ENCODE assay signal across 1 cellular context in genomic region chrX:71910526-71911022, GRCh38.
TF ChIP-seq lines count a peak whose summit lies in the region.

Gene NHSL2, plus strand, starts transcription at chrX:71910845.

TF ChIP-seq in HEK293, 187 proteins besides CTCF, POLR2A, EP300 and RAD21 (continued from another document):
- TF ChIP-seq, protein P1, sequence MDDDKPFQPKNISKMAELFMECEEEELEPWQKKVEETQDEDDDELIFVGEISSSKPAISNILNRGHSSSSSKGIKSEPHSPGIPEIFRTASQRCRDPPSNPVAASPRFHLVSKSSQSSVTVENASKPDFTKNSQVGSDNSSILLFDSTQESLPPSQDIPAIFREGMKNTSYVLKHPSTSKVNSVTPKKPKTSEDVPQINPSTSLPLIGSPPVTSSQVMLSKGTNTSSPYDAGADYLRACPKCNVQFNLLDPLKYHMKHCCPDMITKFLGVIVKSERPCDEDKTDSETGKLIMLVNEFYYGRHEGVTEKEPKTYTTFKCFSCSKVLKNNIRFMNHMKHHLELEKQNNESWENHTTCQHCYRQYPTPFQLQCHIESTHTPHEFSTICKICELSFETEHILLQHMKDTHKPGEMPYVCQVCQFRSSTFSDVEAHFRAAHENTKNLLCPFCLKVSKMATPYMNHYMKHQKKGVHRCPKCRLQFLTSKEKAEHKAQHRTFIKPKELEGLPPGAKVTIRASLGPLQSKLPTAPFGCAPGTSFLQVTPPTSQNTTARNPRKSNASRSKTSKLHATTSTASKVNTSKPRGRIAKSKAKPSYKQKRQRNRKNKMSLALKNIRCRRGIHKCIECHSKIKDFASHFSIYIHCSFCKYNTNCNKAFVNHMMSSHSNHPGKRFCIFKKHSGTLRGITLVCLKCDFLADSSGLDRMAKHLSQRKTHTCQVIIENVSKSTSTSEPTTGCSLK (tag by site-specific recombination; IDR thresholded peaks at IDR 0.05): no peak
- TF ChIP-seq REST (tag by site-specific recombination; IDR thresholded peaks at IDR 0.05) (no peak), SP2 (tag by site-specific recombination; IDR thresholded peaks at IDR 0.05) (peak; percentile 30), ZNF223 (tag by site-specific recombination; IDR thresholded peaks at IDR 0.05) (no peak), ZNF404 (tag by site-specific recombination; IDR thresholded peaks at IDR 0.05) (no peak), ZXDB (tag by site-specific recombination; IDR thresholded peaks at IDR 0.05) (no peak), SP3 (tag by site-specific recombination; IDR thresholded peaks at IDR 0.05) (peak; percentile 26), ZNF560 (tag by site-specific recombination; IDR thresholded peaks at IDR 0.05; ENCODE audit: borderline replicate concordance) (no peak), ZBTB21 (tag by site-specific recombination; IDR thresholded peaks at IDR 0.05) (no peak), PRDM10 (tag by site-specific recombination; IDR thresholded peaks at IDR 0.05) (0 out of 2 replicates have a peak, but pooled peaks have one; percentile 9), ZNF776 (tag by site-specific recombination; IDR thresholded peaks at IDR 0.05; ENCODE audit: borderline replicate concordance) (no peak), ZSCAN16 (tag by site-specific recombination; IDR thresholded peaks at IDR 0.05) (no peak), ZIC2 (tag by site-specific recombination; IDR thresholded peaks at IDR 0.05) (no peak), BCL11A (tag by site-specific recombination; IDR thresholded peaks at IDR 0.05; ENCODE audit: low read depth) (no peak), ZBTB48 (tag by site-specific recombination; IDR thresholded peaks at IDR 0.05) (no peak), ZNF146 (tag by site-specific recombination; IDR thresholded peaks at IDR 0.05) (no peak), KLF8 (tag by site-specific recombination; IDR thresholded peaks at IDR 0.05) (0 out of 2 replicates have a peak, but pooled peaks have one; percentile 26), ZBTB11 (tag by site-specific recombination; conservative IDR thresholded peaks at IDR 0.05; ENCODE audit: low read depth) (no peak), ZNF791 (tag by site-specific recombination; IDR thresholded peaks at IDR 0.05) (no peak), ZNF658 (tag by site-specific recombination; IDR thresholded peaks at IDR 0.05) (no peak), ZNF155 (tag by site-specific recombination; IDR thresholded peaks at IDR 0.05) (no peak), ZFHX2 (tag by site-specific recombination; conservative IDR thresholded peaks at IDR 0.05) (peak; percentile 79), ZNF19 (tag by site-specific recombination; IDR thresholded peaks at IDR 0.05; ENCODE audit: low read depth) (no peak), ZNF248 (tag by site-specific recombination; IDR thresholded peaks at IDR 0.05) (no peak), ZNF266 (tag by site-specific recombination; IDR thresholded peaks at IDR 0.05; ENCODE audit: low read depth) (no peak), EGR2 (tag by site-specific recombination; IDR thresholded peaks at IDR 0.05; ENCODE audit: low read depth) (peak; percentile 93), IKZF3 (tag by site-specific recombination; IDR thresholded peaks at IDR 0.05) (no peak), ZNF549 (tag by site-specific recombination; IDR thresholded peaks at IDR 0.05) (no peak), ZNF433 (tag by site-specific recombination; IDR thresholded peaks at IDR 0.05; ENCODE audit: low read depth) (no peak), ZNF416 (tag by site-specific recombination; IDR thresholded peaks at IDR 0.05) (no peak), ZNF626 (tag by site-specific recombination; IDR thresholded peaks at IDR 0.05) (no peak), ZNF621 (tag by site-specific recombination; IDR thresholded peaks at IDR 0.05) (no peak), ZNF510 (tag by site-specific recombination; IDR thresholded peaks at IDR 0.05; ENCODE audit: insufficient replicate concordance) (no peak), ZNF792 (tag by site-specific recombination; IDR thresholded peaks at IDR 0.05) (no peak)
- TF ChIP-seq, protein P2, sequence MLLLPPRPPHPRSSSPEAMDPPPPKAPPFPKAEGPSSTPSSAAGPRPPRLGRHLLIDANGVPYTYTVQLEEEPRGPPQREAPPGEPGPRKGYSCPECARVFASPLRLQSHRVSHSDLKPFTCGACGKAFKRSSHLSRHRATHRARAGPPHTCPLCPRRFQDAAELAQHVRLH (tag by site-specific recombination; IDR thresholded peaks at IDR 0.05): no peak
- TF ChIP-seq, protein P3, sequence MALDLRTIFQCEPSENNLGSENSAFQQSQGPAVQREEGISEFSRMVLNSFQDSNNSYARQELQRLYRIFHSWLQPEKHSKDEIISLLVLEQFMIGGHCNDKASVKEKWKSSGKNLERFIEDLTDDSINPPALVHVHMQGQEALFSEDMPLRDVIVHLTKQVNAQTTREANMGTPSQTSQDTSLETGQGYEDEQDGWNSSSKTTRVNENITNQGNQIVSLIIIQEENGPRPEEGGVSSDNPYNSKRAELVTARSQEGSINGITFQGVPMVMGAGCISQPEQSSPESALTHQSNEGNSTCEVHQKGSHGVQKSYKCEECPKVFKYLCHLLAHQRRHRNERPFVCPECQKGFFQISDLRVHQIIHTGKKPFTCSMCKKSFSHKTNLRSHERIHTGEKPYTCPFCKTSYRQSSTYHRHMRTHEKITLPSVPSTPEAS (tag by site-specific recombination; IDR thresholded peaks at IDR 0.05): no peak
- TF ChIP-seq, protein P4, sequence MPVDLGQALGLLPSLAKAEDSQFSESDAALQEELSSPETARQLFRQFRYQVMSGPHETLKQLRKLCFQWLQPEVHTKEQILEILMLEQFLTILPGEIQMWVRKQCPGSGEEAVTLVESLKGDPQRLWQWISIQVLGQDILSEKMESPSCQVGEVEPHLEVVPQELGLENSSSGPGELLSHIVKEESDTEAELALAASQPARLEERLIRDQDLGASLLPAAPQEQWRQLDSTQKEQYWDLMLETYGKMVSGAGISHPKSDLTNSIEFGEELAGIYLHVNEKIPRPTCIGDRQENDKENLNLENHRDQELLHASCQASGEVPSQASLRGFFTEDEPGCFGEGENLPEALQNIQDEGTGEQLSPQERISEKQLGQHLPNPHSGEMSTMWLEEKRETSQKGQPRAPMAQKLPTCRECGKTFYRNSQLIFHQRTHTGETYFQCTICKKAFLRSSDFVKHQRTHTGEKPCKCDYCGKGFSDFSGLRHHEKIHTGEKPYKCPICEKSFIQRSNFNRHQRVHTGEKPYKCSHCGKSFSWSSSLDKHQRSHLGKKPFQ (tag by site-specific recombination; IDR thresholded peaks at IDR 0.05): no peak
